Comparison of ENCODE assay signal across 35 cellular contexts in genomic region chr13:106390360-106390759, GRCh38.
"Had no signal": no experiment of that assay in that cellular context is flagged by ENCODE, and none has a peak within 500 bp of the region (broad histone marks: within the 10 kb centered on the region; RNA-seq: fewer than 3 reads in every experiment).

No MANE protein-coding gene starts in this region.

- ATAC-seq: activated CD8-positive, alpha-beta memory T cell treated with anti-CD3 and anti-CD28 coated beads, Interleukin-2, amount 10 ng/mL, durations not matched to agents 7 days and 5 days had no signal

- H3K4me1 ChIP-seq: Peyer's patch had no signal

- H3K9me3 ChIP-seq: MG63, Peyer's patch had no signal

- H3K27me3 ChIP-seq: cardiac muscle cell, MG63, Peyer's patch had no signal

- H3K27ac ChIP-seq: cardiac muscle cell, Peyer's patch, WERI-Rb-1 had no signal

- H3K4me3 ChIP-seq: cardiac muscle cell, MG63, Peyer's patch had no signal

- H3K36me3 ChIP-seq: cardiac muscle cell, MG63, Peyer's patch, WERI-Rb-1 had no signal

- DNase-seq: activated CD4-positive, alpha-beta memory T cell treated with anti-CD3 and anti-CD28 coated beads, Interleukin-2, amount 10 ng/mL, durations not matched to agents 7 days and 5 days; activated CD4-positive, alpha-beta T cell treated with anti-CD3 and anti-CD28 coated beads for 1 hour; activated CD4-positive, alpha-beta T cell treated with anti-CD3 and anti-CD28 coated beads for 48 hours; activated CD4-positive, CD25-positive, alpha-beta regulatory T cell; activated CD8-positive, alpha-beta memory T cell treated with anti-CD3 and anti-CD28 coated beads for 24 hours; activated CD8-positive, alpha-beta memory T cell treated with anti-CD3 and anti-CD28 coated beads, Interleukin-2, amount 10 ng/mL, durations not matched to agents 7 days and 5 days; activated CD8-positive, alpha-beta memory T cell treated with anti-CD3 and anti-CD28 coated beads, Interleukin-2, amount 50 U/mL, for 48 hours; activated effector memory CD4-positive, alpha-beta T cell treated with anti-CD3 and anti-CD28 coated beads, Interleukin-2, amount 50 U/mL, for 16 hours; activated naive CD4-positive, alpha-beta T cell; activated naive CD4-positive, alpha-beta T cell treated with anti-CD3 and anti-CD28 coated beads, Interleukin-2, amount 50 U/mL, for 16 hours; activated naive CD8-positive, alpha-beta T cell treated with anti-CD3 and anti-CD28 coated beads for 36 hours; activated T-cell treated with anti-CD3 and anti-CD28 coated beads, Interleukin-2, amount 50 U/mL, for 48 hours; amniotic stem cell; aorta; Karpas-422; KBM-7; MG63; NCI-H1048; NCI-H1105 treated with DMSO at 0.1 percent for 48 hours; NCI-H1436 treated with DMSO at 0.1 percent for 48 hours; NCI-H1694 treated with DMSO at 0.1 percent for 48 hours; NCI-H2029 treated with DMSO at 0.1 percent for 48 hours; NCI-H2171 treated with DMSO at 0.1 percent for 48 hours; NCI-H2227 treated with DMSO at 0.1 percent for 48 hours; NCI-H446; NCI-H510A treated with DMSO at 0.1 percent for 48 hours; Peyer's patch; RPMI8226; SHP77 treated with DMSO at 0.1 percent for 48 hours; SW 1271; T-helper 1 cell; T-helper 2 cell; T-helper 9 cell; WERI-Rb-1 had no signal
